Comparison of ENCODE assay signal across 1 cellular context in the genomic region with DNA sequence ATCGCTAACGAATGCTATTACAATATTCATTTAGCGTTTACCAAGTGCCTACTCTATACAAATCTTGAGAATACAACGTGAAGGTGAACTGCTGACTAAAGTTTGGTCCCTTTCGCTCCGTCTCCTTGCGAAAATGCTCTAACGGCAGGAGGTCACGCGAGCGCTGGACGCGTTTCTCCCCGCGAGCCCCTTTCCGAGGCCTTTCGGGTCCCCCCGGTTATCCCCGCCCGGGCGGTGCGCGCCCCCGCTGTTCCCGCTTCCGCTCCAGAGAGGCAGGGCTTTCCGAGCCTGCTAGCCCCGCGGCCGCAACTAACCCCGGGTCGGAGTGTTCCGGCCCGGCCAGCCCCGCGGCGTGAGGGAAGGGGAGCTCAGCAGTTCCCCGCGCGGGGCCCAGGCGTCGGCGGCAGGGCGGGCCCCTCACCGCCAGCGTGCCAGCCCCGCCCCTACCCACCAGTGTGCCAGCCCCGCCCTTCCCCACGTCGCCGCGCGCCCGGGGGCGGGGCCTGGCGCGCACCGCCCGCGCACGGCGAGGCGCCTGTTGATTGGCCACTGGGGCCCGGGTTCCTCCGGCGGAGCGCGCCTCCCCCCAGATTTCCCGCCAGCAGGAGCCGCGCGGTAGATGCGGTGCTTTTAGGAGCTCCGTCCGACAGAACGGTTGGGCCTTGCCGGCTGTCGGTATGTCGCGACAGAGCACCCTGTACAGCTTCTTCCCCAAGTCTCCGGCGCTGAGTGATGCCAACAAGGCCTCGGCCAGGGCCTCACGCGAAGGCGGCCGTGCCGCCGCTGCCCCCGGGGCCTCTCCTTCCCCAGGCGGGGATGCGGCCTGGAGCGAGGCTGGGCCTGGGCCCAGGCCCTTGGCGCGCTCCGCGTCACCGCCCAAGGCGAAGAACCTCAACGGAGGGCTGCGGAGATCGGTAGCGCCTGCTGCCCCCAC.
A peak's percentile ranks its signal among the peaks of the same experiment; 100 is the strongest.
TF ChIP-seq lines count a peak whose summit lies in the region.

A gene with protein sequence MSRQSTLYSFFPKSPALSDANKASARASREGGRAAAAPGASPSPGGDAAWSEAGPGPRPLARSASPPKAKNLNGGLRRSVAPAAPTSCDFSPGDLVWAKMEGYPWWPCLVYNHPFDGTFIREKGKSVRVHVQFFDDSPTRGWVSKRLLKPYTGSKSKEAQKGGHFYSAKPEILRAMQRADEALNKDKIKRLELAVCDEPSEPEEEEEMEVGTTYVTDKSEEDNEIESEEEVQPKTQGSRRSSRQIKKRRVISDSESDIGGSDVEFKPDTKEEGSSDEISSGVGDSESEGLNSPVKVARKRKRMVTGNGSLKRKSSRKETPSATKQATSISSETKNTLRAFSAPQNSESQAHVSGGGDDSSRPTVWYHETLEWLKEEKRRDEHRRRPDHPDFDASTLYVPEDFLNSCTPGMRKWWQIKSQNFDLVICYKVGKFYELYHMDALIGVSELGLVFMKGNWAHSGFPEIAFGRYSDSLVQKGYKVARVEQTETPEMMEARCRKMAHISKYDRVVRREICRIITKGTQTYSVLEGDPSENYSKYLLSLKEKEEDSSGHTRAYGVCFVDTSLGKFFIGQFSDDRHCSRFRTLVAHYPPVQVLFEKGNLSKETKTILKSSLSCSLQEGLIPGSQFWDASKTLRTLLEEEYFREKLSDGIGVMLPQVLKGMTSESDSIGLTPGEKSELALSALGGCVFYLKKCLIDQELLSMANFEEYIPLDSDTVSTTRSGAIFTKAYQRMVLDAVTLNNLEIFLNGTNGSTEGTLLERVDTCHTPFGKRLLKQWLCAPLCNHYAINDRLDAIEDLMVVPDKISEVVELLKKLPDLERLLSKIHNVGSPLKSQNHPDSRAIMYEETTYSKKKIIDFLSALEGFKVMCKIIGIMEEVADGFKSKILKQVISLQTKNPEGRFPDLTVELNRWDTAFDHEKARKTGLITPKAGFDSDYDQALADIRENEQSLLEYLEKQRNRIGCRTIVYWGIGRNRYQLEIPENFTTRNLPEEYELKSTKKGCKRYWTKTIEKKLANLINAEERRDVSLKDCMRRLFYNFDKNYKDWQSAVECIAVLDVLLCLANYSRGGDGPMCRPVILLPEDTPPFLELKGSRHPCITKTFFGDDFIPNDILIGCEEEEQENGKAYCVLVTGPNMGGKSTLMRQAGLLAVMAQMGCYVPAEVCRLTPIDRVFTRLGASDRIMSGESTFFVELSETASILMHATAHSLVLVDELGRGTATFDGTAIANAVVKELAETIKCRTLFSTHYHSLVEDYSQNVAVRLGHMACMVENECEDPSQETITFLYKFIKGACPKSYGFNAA (N-terminal part only) (plus strand): TSS at position 589 of the 934 bp plus-strand sequence. CDS start 89 bp downstream, at position 678.

TF ChIP-seq in HepG2, 621 proteins besides CTCF, POLR2A, EP300 and RAD21 (continued from another document and continues in another):
- TF ChIP-seq ARID4A (CRISPR knock-in tag; IDR thresholded peaks at IDR 0.05; ENCODE audit: borderline replicate concordance), result peak; percentile 92
- TF ChIP-seq, protein P1, sequence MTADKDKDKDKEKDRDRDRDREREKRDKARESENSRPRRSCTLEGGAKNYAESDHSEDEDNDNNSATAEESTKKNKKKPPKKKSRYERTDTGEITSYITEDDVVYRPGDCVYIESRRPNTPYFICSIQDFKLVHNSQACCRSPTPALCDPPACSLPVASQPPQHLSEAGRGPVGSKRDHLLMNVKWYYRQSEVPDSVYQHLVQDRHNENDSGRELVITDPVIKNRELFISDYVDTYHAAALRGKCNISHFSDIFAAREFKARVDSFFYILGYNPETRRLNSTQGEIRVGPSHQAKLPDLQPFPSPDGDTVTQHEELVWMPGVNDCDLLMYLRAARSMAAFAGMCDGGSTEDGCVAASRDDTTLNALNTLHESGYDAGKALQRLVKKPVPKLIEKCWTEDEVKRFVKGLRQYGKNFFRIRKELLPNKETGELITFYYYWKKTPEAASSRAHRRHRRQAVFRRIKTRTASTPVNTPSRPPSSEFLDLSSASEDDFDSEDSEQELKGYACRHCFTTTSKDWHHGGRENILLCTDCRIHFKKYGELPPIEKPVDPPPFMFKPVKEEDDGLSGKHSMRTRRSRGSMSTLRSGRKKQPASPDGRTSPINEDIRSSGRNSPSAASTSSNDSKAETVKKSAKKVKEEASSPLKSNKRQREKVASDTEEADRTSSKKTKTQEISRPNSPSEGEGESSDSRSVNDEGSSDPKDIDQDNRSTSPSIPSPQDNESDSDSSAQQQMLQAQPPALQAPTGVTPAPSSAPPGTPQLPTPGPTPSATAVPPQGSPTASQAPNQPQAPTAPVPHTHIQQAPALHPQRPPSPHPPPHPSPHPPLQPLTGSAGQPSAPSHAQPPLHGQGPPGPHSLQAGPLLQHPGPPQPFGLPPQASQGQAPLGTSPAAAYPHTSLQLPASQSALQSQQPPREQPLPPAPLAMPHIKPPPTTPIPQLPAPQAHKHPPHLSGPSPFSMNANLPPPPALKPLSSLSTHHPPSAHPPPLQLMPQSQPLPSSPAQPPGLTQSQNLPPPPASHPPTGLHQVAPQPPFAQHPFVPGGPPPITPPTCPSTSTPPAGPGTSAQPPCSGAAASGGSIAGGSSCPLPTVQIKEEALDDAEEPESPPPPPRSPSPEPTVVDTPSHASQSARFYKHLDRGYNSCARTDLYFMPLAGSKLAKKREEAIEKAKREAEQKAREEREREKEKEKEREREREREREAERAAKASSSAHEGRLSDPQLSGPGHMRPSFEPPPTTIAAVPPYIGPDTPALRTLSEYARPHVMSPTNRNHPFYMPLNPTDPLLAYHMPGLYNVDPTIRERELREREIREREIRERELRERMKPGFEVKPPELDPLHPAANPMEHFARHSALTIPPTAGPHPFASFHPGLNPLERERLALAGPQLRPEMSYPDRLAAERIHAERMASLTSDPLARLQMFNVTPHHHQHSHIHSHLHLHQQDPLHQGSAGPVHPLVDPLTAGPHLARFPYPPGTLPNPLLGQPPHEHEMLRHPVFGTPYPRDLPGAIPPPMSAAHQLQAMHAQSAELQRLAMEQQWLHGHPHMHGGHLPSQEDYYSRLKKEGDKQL (CRISPR knock-in tag; IDR thresholded peaks at IDR 0.05; ENCODE audit: low read depth), result no peak
- peak; percentile 38; the same call in 1 of the 2 replicates for TF ChIP-seq ONECUT2 (CRISPR knock-in tag; IDR thresholded peaks at IDR 0.05)
- 0 out of 2 replicates have a peak, but pooled peaks have one; percentile 48 for TF ChIP-seq MLLT10 (CRISPR knock-in tag; IDR thresholded peaks at IDR 0.05)
- no peak for TF ChIP-seq ZFP1 (CRISPR knock-in tag; IDR thresholded peaks at IDR 0.05)
- TF ChIP-seq, protein P2, sequence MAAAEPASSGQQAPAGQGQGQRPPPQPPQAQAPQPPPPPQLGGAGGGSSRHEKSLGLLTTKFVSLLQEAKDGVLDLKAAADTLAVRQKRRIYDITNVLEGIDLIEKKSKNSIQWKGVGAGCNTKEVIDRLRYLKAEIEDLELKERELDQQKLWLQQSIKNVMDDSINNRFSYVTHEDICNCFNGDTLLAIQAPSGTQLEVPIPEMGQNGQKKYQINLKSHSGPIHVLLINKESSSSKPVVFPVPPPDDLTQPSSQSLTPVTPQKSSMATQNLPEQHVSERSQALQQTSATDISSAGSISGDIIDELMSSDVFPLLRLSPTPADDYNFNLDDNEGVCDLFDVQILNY (CRISPR knock-in tag; conservative IDR thresholded peaks at IDR 0.05), result peak; percentile 99
- TF ChIP-seq, protein P3, sequence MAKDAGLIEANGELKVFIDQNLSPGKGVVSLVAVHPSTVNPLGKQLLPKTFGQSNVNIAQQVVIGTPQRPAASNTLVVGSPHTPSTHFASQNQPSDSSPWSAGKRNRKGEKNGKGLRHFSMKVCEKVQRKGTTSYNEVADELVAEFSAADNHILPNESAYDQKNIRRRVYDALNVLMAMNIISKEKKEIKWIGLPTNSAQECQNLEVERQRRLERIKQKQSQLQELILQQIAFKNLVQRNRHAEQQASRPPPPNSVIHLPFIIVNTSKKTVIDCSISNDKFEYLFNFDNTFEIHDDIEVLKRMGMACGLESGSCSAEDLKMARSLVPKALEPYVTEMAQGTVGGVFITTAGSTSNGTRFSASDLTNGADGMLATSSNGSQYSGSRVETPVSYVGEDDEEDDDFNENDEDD (CRISPR knock-in tag; IDR thresholded peaks at IDR 0.05; ENCODE audit: borderline replicate concordance), result peak; percentile 98
- peak; percentile 58; the same call in 1 of the 2 replicates for TF ChIP-seq KAT8 (CRISPR knock-in tag; IDR thresholded peaks at IDR 0.05)
- TF ChIP-seq TOE1 (CRISPR knock-in tag; IDR thresholded peaks at IDR 0.05), result peak; percentile 34; the same call in 1 of the 2 replicates
- no peak for TF ChIP-seq ZNF10 (CRISPR knock-in tag; IDR thresholded peaks at IDR 0.05; ENCODE audit: borderline replicate concordance, low read depth)
- peak; percentile 87 for TF ChIP-seq POLR2AphosphoS5 (IDR thresholded peaks at IDR 0.05; ENCODE audit: low read depth, low read length)
- peak; percentile 87; the same call in 1 of the 2 replicates for TF ChIP-seq ZFP90 (CRISPR knock-in tag; IDR thresholded peaks at IDR 0.05; ENCODE audit: borderline replicate concordance)
- peak; percentile 12; the same call in 1 of the 2 replicates for TF ChIP-seq MED1 (CRISPR knock-in tag; IDR thresholded peaks at IDR 0.05)
- peak; percentile 61 for TF ChIP-seq ELF3 (CRISPR knock-in tag; IDR thresholded peaks at IDR 0.05)
- TF ChIP-seq, protein P4, sequence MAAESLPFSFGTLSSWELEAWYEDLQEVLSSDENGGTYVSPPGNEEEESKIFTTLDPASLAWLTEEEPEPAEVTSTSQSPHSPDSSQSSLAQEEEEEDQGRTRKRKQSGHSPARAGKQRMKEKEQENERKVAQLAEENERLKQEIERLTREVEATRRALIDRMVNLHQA (CRISPR knock-in tag; IDR thresholded peaks at IDR 0.05), result 0 out of 2 replicates have a peak, but pooled peaks have one; percentile 53
- no peak for TF ChIP-seq TRIM22 (IDR thresholded peaks at IDR 0.05)
- peak; percentile 86; the same call in 1 of the 2 replicates for TF ChIP-seq RFXAP (CRISPR knock-in tag; IDR thresholded peaks at IDR 0.05; ENCODE audit: borderline replicate concordance)
- peak; percentile 65; the same call in 1 of the 2 replicates for TF ChIP-seq ZNF333 (CRISPR knock-in tag; IDR thresholded peaks at IDR 0.05; ENCODE audit: borderline replicate concordance)
- TF ChIP-seq CAMTA2 (CRISPR knock-in tag; IDR thresholded peaks at IDR 0.05; ENCODE audit: borderline replicate concordance), result no peak; the same call in 1 of the 2 replicates
- TF ChIP-seq ZNF839 (CRISPR knock-in tag; IDR thresholded peaks at IDR 0.05; ENCODE audit: borderline replicate concordance), result peak; percentile 48; the same call in 1 of the 2 replicates
- no peak for TF ChIP-seq TRIM24 (CRISPR knock-in tag; IDR thresholded peaks at IDR 0.05)
- no peak for TF ChIP-seq NR3C1 (CRISPR knock-in tag; IDR thresholded peaks at IDR 0.05)
- no peak for TF ChIP-seq ZNF562 (CRISPR knock-in tag; IDR thresholded peaks at IDR 0.05; ENCODE audit: borderline replicate concordance)
- peak; percentile 99 for TF ChIP-seq ZNF709 (CRISPR knock-in tag; IDR thresholded peaks at IDR 0.05)
- TF ChIP-seq, protein P5, sequence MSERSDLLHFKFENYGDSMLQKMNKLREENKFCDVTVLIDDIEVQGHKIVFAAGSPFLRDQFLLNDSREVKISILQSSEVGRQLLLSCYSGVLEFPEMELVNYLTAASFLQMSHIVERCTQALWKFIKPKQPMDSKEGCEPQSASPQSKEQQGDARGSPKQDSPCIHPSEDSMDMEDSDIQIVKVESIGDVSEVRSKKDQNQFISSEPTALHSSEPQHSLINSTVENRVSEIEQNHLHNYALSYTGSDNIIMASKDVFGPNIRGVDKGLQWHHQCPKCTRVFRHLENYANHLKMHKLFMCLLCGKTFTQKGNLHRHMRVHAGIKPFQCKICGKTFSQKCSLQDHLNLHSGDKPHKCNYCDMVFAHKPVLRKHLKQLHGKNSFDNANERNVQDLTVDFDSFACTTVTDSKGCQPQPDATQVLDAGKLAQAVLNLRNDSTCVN (CRISPR knock-in tag; IDR thresholded peaks at IDR 0.05; ENCODE audit: borderline replicate concordance), result 0 out of 2 replicates have a peak, but pooled peaks have one; percentile 20
- TF ChIP-seq GMEB1 (CRISPR knock-in tag; IDR thresholded peaks at IDR 0.05; ENCODE audit: borderline replicate concordance), result peak; percentile 94
- 0 out of 2 replicates have a peak, but pooled peaks have one; percentile 43 for TF ChIP-seq HNRNPL (IDR thresholded peaks at IDR 0.05; ENCODE audit: low read depth, low read length)
